In genomic region chr3:49634736-49635135, GRCh38 we compare ENCODE assay signal across 25 cellular contexts. TPM values are rescaled to one million over a fixed set of nuclear protein-coding genes. Genes with fewer than 3 reads are reported as not detected.
DNase-seq lines count a peak whose midpoint lies in the region; ATAC-seq, FAIRE-seq and TF ChIP-seq lines count a peak whose summit lies in the region.
"Had no signal": no experiment of that assay in that cellular context is flagged by ENCODE, and none has a peak within 500 bp of the region (broad histone marks: within the 10 kb centered on the region; RNA-seq: fewer than 3 reads in every experiment).

No MANE protein-coding gene starts in this region.

- no peak overlapping the region for H2BK20ac ChIP-seq in H1 (ENCODE audit: low read length)

- no peak overlapping the region for H2BK12ac ChIP-seq in H1 (ENCODE audit: low read depth, low read length)

- no peaks in the 10 kb centered on the region for H3K23me2 ChIP-seq in H1 (ENCODE audit: low read depth, low read length)

- DNase-seq in DND-41: peak; percentile 8
- peak; percentile 59 for DNase-seq in H7
- DNase-seq in H1 (ENCODE audit: low read depth in 1 of 2, low spot score in 2 of 2): no peak
- no peak for DNase-seq in neural crest cell (ENCODE audit: low read depth, low spot score)
- DNase-seq in activated CD4-positive, alpha-beta T cell treated with anti-CD3 and anti-CD28 coated beads, Interleukin-2, amount 50 U/mL, for 1 hour: no peak
- no peak for DNase-seq in activated CD4-positive, CD25-positive, alpha-beta regulatory T cell (lab: John Stamatoyannopoulos, UW)
- no peak for DNase-seq in activated naive CD4-positive, alpha-beta T cell treated with anti-CD3 and anti-CD28 coated beads, Interleukin-2, amount 50 U/mL, for 72 hours (ENCODE audit: low spot score in 2 of 2)
- DNase-seq: Caco-2; CD4-positive, alpha-beta T cell; DMS153; GDM1; HFFc6; KG1; NCI-H1092 treated with DMSO at 0.1 percent for 48 hours; NCI-H1436 treated with DMSO at 0.1 percent for 48 hours; NCI-H1930; NCI-H226; NCI-H510A treated with DMSO at 0.1 percent for 48 hours; NCI-H748 treated with DMSO at 0.1 percent for 48 hours had no signal

- H2BK5ac ChIP-seq in H1 (ENCODE audit: low read depth, low read length): no peak overlapping the region

- no peak overlapping the region for H3K4me3 Mint-ChIP-seq in neural crest cell
- H3K4me3 Mint-ChIP-seq: CD4-positive, alpha-beta T cell; HFFc6 had no signal

- no peak overlapping the region for H4K8ac ChIP-seq in H1 (ENCODE audit: extremely low read depth, insufficient read depth, low read length)

- peaks cover 14% of the 10 kb centered on the region for H3K36me3 Mint-ChIP-seq in neural crest cell (ENCODE audit: low read depth)
- H3K36me3 Mint-ChIP-seq in activated naive CD4-positive, alpha-beta T cell treated with anti-CD3 and anti-CD28 coated beads, Interleukin-2, amount 50 U/mL, for 72 hours: no peaks in the 10 kb centered on the region

- CTCF ChIA-PET in H1 (lab: Charles Lee; ENCODE audit: partially characterized antibody): interaction anchor here (0.7 to 2.2 kb wide), 6 partner anchors 10 to 68 kb away, joined by 3 to 6 read pairs (median 4); no protein-coding TSS in a partner anchor

- H3K23ac ChIP-seq in H1 (ENCODE audit: insufficient read length): no peak overlapping the region

- H3K36me3 ChIP-seq in DND-41 (ENCODE audit: insufficient read depth, low read length) (no peaks in the 10 kb centered on the region), H7 (replicated peaks; ENCODE audit: control insufficient read depth, insufficient read depth, low read length) (no peaks in the 10 kb centered on the region), H1 (ENCODE audit: control insufficient read depth in 2 of 4, insufficient read depth in 4 of 4, low read length in 3 of 4) (no peaks in the 10 kb centered on the region)
- H3K36me3 ChIP-seq: BLaER1, SJSA1 had no signal

- H2BK120ac ChIP-seq in H1 (replicated peaks; ENCODE audit: low read depth, low read length): no peak overlapping the region

- H3K9me3 ChIP-seq in DND-41 (ENCODE audit: insufficient read depth, low read length, severe bottlenecking) (no peaks in the 10 kb centered on the region), H1 (ENCODE audit: insufficient read depth in 2 of 2, low read depth in 1 of 2, low read length in 1 of 2) (peaks cover 0 to 4% of the 10 kb centered on the region in 2 experiments; a peak in 1 of 4 replicates)
- H3K9me3 ChIP-seq: SJSA1 had no signal

- no peaks in the 10 kb centered on the region for H3K27me3 Mint-ChIP-seq in neural crest cell (ENCODE audit: low read depth)

- TF ChIP-seq EP300 in H1 (IDR thresholded peaks at IDR 0.05; ENCODE audit: borderline replicate concordance in 1 of 2, low read depth in 2 of 2, low read length in 2 of 2): no peak

- no peak for FAIRE-seq in H1 (lab: Jason Lieb, UNC)
- FAIRE-seq: GM19239, H54, RCC 7860 had no signal

- peak; percentile 27 for TF ChIP-seq CTCF in DND-41 (IDR thresholded peaks at IDR 0.05; ENCODE audit: borderline replicate concordance, extremely low read depth, low read length, poor library complexity, severe bottlenecking)
- TF ChIP-seq CTCF in H1 (IDR thresholded peaks at IDR 0.05; ENCODE audit: control extremely low read depth in 1 of 3, insufficient read depth in 1 of 3, low read depth in 1 of 3, low read length in 3 of 3): peak in 2 of 3 experiments; percentile 31 to 43; a peak in 3 of 4 replicates
- peak; percentile 30 for TF ChIP-seq CTCF in neural crest cell (conservative IDR thresholded peaks at IDR 0.05)

- H3K27me3 ChIP-seq in DND-41 (ENCODE audit: insufficient read depth, low read length, poor library complexity) (no peaks in the 10 kb centered on the region), H7 (ENCODE audit: control insufficient read depth, insufficient read depth, low read length) (no peaks in the 10 kb centered on the region), H1 (replicated peaks in 1 of 4; ENCODE audit: control insufficient read depth in 3 of 4, extremely low read depth in 1 of 4, insufficient read depth in 3 of 4, low read length in 3 of 4) (no peaks in the 10 kb centered on the region)
- H3K27me3 ChIP-seq: BLaER1, SJSA1 had no signal

- POLR2A ChIA-PET in H1 (lab: Charles Lee; ENCODE audit: partially characterized antibody): interaction anchor here (1.1 kb wide), 1 partner anchor 38 kb away, joined by 3 read pairs; no protein-coding TSS in a partner anchor

- peak in 1 of 2 experiments; percentile 44; a peak in 2 of 4 replicates for TF ChIP-seq RAD21 in H1 (IDR thresholded peaks at IDR 0.05 in 1 of 2, conservative IDR thresholded peaks at IDR 0.05 in 1 of 2; ENCODE audit: low read depth in 2 of 2, low read length in 2 of 2)

- H3K79me1 ChIP-seq in H1 (ENCODE audit: low read depth, low read length): no peaks in the 10 kb centered on the region

- no peaks in the 10 kb centered on the region for H3K4me1 Mint-ChIP-seq in neural crest cell

- H3K4me1 ChIP-seq in DND-41 (ENCODE audit: insufficient read depth, low read length): no peaks in the 10 kb centered on the region
- peaks cover 0 to 3% (median 0%) of the 10 kb centered on the region in 4 experiments; a peak in 1 of 7 replicates for H3K4me1 ChIP-seq in H1 (replicated peaks in 1 of 4; ENCODE audit: control insufficient read depth in 3 of 4, insufficient read depth in 4 of 4, low read length in 3 of 4)
- H3K4me1 ChIP-seq: Caco-2 had no signal

- no peak overlapping the region for H3K56ac ChIP-seq in H1 (replicated peaks; ENCODE audit: insufficient read length, low read depth, low read length)

- no peak overlapping the region for H3K14ac ChIP-seq in H1 (ENCODE audit: insufficient read length)

- H4K20me1 ChIP-seq in DND-41 (ENCODE audit: insufficient read depth, low read length): 0 out of 2 replicates have a peak, but pooled peaks cover 4% of the 10 kb centered on the region
- no peaks in the 10 kb centered on the region for H4K20me1 ChIP-seq in H1 (replicated peaks in 1 of 2; ENCODE audit: control insufficient read depth in 1 of 2, insufficient read depth in 2 of 2, low read length in 2 of 2)
- H4K20me1 ChIP-seq: BLaER1 had no signal

- H3K4me3 ChIP-seq in DND-41 (ENCODE audit: low read depth in 1 of 2, low read length in 2 of 2) (no peak overlapping the region), H7 (ENCODE audit: insufficient read depth, low read depth, low read length) (no peak overlapping the region), H1 (ENCODE audit: extremely low read depth in 1 of 4, insufficient read depth in 2 of 4, low read depth in 3 of 4, low read length in 4 of 4) (no peak overlapping the region)
- H3K4me3 ChIP-seq: BLaER1, SJSA1 had no signal

- no peak for TF ChIP-seq POLR2A in H1 (IDR thresholded peaks at IDR 0.05; ENCODE audit: control extremely low read depth in 1 of 2, low read depth in 2 of 2, low read length in 2 of 2)

- H3K27ac ChIP-seq in DND-41 (ENCODE audit: low read length): no peak overlapping the region
- H3K27ac ChIP-seq in H1 (ENCODE audit: low read depth, low read length): no peak overlapping the region
- H3K27ac ChIP-seq: BLaER1, HL-60, SJSA1 had no signal

- no peak overlapping the region for H3K18ac ChIP-seq in H1 (ENCODE audit: extremely low read depth, low read length)

- H2AFZ ChIP-seq in DND-41 (ENCODE audit: low read depth, low read length): no peak overlapping the region
- H2AFZ ChIP-seq in H1 (ENCODE audit: low read length): no peak overlapping the region

- H3K27ac Mint-ChIP-seq in neural crest cell (ENCODE audit: unreplicated experiment): no peak overlapping the region
- H3K27ac Mint-ChIP-seq in activated naive CD4-positive, alpha-beta T cell treated with anti-CD3 and anti-CD28 coated beads, Interleukin-2, amount 50 U/mL, for 72 hours: no peak overlapping the region
- H3K27ac Mint-ChIP-seq: CD4-positive, alpha-beta T cell; HFFc6 had no signal

- H3K79me2 ChIP-seq in DND-41 (ENCODE audit: insufficient read depth, low read length) (no peaks in the 10 kb centered on the region), H1 (ENCODE audit: control insufficient read depth in 1 of 2, insufficient read depth in 2 of 2, low read length in 2 of 2) (no peaks in the 10 kb centered on the region)

- H2BK15ac ChIP-seq in H1 (ENCODE audit: low read length): no peak overlapping the region

- peak; percentile 53; the same call in 1 of the 3 replicates for ATAC-seq in DND-41 (ENCODE audit: insufficient read depth, low read depth)
- ATAC-seq in activated naive CD4-positive, alpha-beta T cell treated with anti-CD3 and anti-CD28 coated beads, Interleukin-2, amount 50 U/mL, for 72 hours: no peak

- 81% methylated on average over 3 of the region's 3 CpGs; no CpG with 5 or more reads in 1 of the 2 experiments for WGBS in H1 (ENCODE audit: extremely low coverage in 1 of 2, insufficient coverage in 1 of 2, insufficient read length in 1 of 2, insufficient replicate concordance in 2 of 2, low coverage in 1 of 2, low lambda C conversion rate in 2 of 2, missing lambda C conversion rate in 1 of 2), 2 experiments

- no peak overlapping the region for H2AK5ac ChIP-seq in H1 (ENCODE audit: low read depth, low read length)

- no peak overlapping the region for H3K4ac ChIP-seq in H1 (replicated peaks; ENCODE audit: insufficient read length, low read depth, low read length)

- no peak overlapping the region for H3K9ac ChIP-seq in DND-41 (ENCODE audit: low read depth, low read length)
- H3K9ac ChIP-seq in H1 (replicated peaks in 1 of 4; ENCODE audit: extremely low read depth in 1 of 4, low read depth in 3 of 4, low read length in 3 of 4): no peak overlapping the region
- H3K9ac ChIP-seq: BLaER1 had no signal

- H4K5ac ChIP-seq in H1 (ENCODE audit: insufficient read length, low read depth, low read length): no peak overlapping the region

- no peak overlapping the region for H3K4me2 ChIP-seq in DND-41 (ENCODE audit: insufficient read depth, low read length)
- no peak overlapping the region for H3K4me2 ChIP-seq in H1 (ENCODE audit: insufficient read depth in 1 of 2, low read depth in 2 of 2, low read length in 2 of 2)
- H3K4me2 ChIP-seq: BLaER1 had no signal

- peaks cover 14% of the 10 kb centered on the region for H3K9me3 Mint-ChIP-seq in neural crest cell
- peaks cover 0 to 7% of the 10 kb centered on the region in 2 donors for H3K9me3 Mint-ChIP-seq in activated naive CD4-positive, alpha-beta T cell treated with anti-CD3 and anti-CD28 coated beads, Interleukin-2, amount 50 U/mL, for 72 hours
- H3K9me3 Mint-ChIP-seq: CD4-positive, alpha-beta T cell had no signal

- H4K91ac ChIP-seq in H1 (replicated peaks; ENCODE audit: insufficient read length, low read length): no peak overlapping the region

RNA-seq across cellular contexts. Expression of gene APEH, which starts 39.4 kb away (rescaled TPM):
- 236 and 260 TPM in 2 replicates for total RNA-seq in H7 (2014; rRNA removed; shearing (Covaris generic))
- 222 and 236 TPM in 2 replicates for total RNA-seq in H1 (2021; fragmentation: NEBNext Ultra II Directional; extraction: Animal tissue kit (Norgen Biotek cat#: 25700))
- 260 and 275 TPM in 2 replicates for polyA plus RNA-seq in H1 (2011; rRNA removed)
- 237 TPM for polyA plus RNA-seq in H1 (2011; cell fraction: cytosol; rRNA removed)
- 509 TPM for polyA plus RNA-seq in H1 (2011; cell fraction: nucleus; rRNA removed)
- polyA plus RNA-seq in H1 (2012, experiment 1 of 2): 188 to 293 TPM (median 261 TPM) in 4 replicates
- polyA plus RNA-seq in H1 (2012, experiment 2 of 2): 246 TPM
- 99.8 TPM for polyA plus RNA-seq in H1 (2013, experiment 1 of 2)
- 92.7 TPM for polyA plus RNA-seq in H1 (2013, experiment 2 of 2)
- polyA minus RNA-seq in H1 (2011; rRNA and poly(A)+ RNA removed): 303 and 366 TPM in 2 replicates
- 156 TPM for polyA minus RNA-seq in H1 (2011; cell fraction: cytosol; rRNA and poly(A)+ RNA removed)
- polyA minus RNA-seq in H1 (2011; cell fraction: nucleus; rRNA and poly(A)+ RNA removed): 198 TPM
- 150 and 162 TPM in 2 replicates for total RNA-seq in neural crest cell
- 100 to 1,000 TPM; 137 to 164 TPM for total RNA-seq in activated naive CD4-positive, alpha-beta T cell treated with anti-CD3 and anti-CD28 coated beads, Interleukin-2, amount 50 U/mL, for 72 hours

RNA-seq across cellular contexts. Expression of gene MST1, which starts 54.5 kb away (rescaled TPM):
- total RNA-seq in H7 (2014; rRNA removed; shearing (Covaris generic)): 10.8 and 11.0 TPM in 2 replicates
- 6.2 and 8.5 TPM in 2 replicates for total RNA-seq in H1 (2021; fragmentation: NEBNext Ultra II Directional; extraction: Animal tissue kit (Norgen Biotek cat#: 25700))
- 9.5 and 14.2 TPM in 2 replicates for polyA plus RNA-seq in H1 (2011; rRNA removed)
- 13.9 TPM for polyA plus RNA-seq in H1 (2011; cell fraction: cytosol; rRNA removed)
- 85.9 TPM for polyA plus RNA-seq in H1 (2011; cell fraction: nucleus; rRNA removed)
- 9.0 to 11.8 TPM (median 9.3 TPM) in 4 replicates for polyA plus RNA-seq in H1 (2012, experiment 1 of 2)
- 4.6 TPM for polyA plus RNA-seq in H1 (2012, experiment 2 of 2)
- 8.6 TPM for polyA plus RNA-seq in H1 (2013, experiment 1 of 2)
- polyA plus RNA-seq in H1 (2013, experiment 2 of 2): 7.0 TPM
- polyA minus RNA-seq in H1 (2011; rRNA and poly(A)+ RNA removed): 6.0 and 7.3 TPM in 2 replicates
- polyA minus RNA-seq in H1 (2011; cell fraction: cytosol; rRNA and poly(A)+ RNA removed): 13.4 TPM
- polyA minus RNA-seq in H1 (2011; cell fraction: nucleus; rRNA and poly(A)+ RNA removed): 23.3 TPM
- 15.0 and 18.1 TPM in 2 replicates for total RNA-seq in neural crest cell
- 10 to 100 TPM; 11.8 to 15.9 TPM for total RNA-seq in activated naive CD4-positive, alpha-beta T cell treated with anti-CD3 and anti-CD28 coated beads, Interleukin-2, amount 50 U/mL, for 72 hours

RNA-seq across cellular contexts. Expression of gene RNF123, which starts 54.6 kb away (rescaled TPM):
- total RNA-seq in H7 (2014; rRNA removed; shearing (Covaris generic)): 22.1 and 31.2 TPM in 2 replicates
- total RNA-seq in H1 (2021; fragmentation: NEBNext Ultra II Directional; extraction: Animal tissue kit (Norgen Biotek cat#: 25700)): 30.5 and 34.2 TPM in 2 replicates
- polyA plus RNA-seq in H1 (2011; rRNA removed): 57.7 and 71.5 TPM in 2 replicates
- polyA plus RNA-seq in H1 (2011; cell fraction: cytosol; rRNA removed): 42.3 TPM
- 154 TPM for polyA plus RNA-seq in H1 (2011; cell fraction: nucleus; rRNA removed)
- polyA plus RNA-seq in H1 (2012, experiment 1 of 2): 14.4 to 33.7 TPM (median 28.7 TPM) in 4 replicates
- polyA plus RNA-seq in H1 (2012, experiment 2 of 2): 25.2 TPM
- 25.4 TPM for polyA plus RNA-seq in H1 (2013, experiment 1 of 2)
- polyA plus RNA-seq in H1 (2013, experiment 2 of 2): 26.8 TPM
- 49.8 TPM in 2 replicates for polyA minus RNA-seq in H1 (2011; rRNA and poly(A)+ RNA removed)
- 26.6 TPM for polyA minus RNA-seq in H1 (2011; cell fraction: cytosol; rRNA and poly(A)+ RNA removed)
- polyA minus RNA-seq in H1 (2011; cell fraction: nucleus; rRNA and poly(A)+ RNA removed): 51.9 TPM
- total RNA-seq in neural crest cell: 42.4 and 44.9 TPM in 2 replicates
- total RNA-seq in activated naive CD4-positive, alpha-beta T cell treated with anti-CD3 and anti-CD28 coated beads, Interleukin-2, amount 50 U/mL, for 72 hours: 10 to 100 TPM; 25.5 to 34.0 TPM

Comparison
In these comparisons a context has a peak if more than half of its experiments do, and no peak if none do; other contexts are left out.
1. DNase-seq: peak in DND-41 (single experiment) and H7 (single experiment); none in H1 (0 of 2), neural crest cell (single experiment), activated CD4-positive, alpha-beta T cell treated with anti-CD3 and anti-CD28 coated beads, Interleukin-2, amount 50 U/mL, for 1 hour (single experiment), activated CD4-positive, CD25-positive, alpha-beta regulatory T cell (0 of 4) and activated naive CD4-positive, alpha-beta T cell treated with anti-CD3 and anti-CD28 coated beads, Interleukin-2, amount 50 U/mL, for 72 hours (0 of 2).
2. Peak in every context shown above with its lines, with median percentiles within 50 percentile points of each other: CTCF ChIP-seq.